In genomic region chr13:110647365-110647737, GRCh38 we compare ENCODE assay signal across 24 cellular contexts.
"Had no signal": no experiment of that assay in that cellular context is flagged by ENCODE, and none has a peak within 500 bp of the region (broad histone marks: within the 10 kb centered on the region; RNA-seq: fewer than 3 reads in every experiment).

No MANE protein-coding gene starts in this region.

- H3K9me3 ChIP-seq: breast epithelium, mucosa of descending colon, ovary, prostate gland, testis, transverse colon had no signal

- ATAC-seq: activated CD4-positive, CD25-positive, alpha-beta regulatory T cell treated with anti-CD3 and anti-CD28 coated beads, Interleukin-2, amount 50 U/mL, for 24 hours; activated naive CD4-positive, alpha-beta T cell treated with anti-CD3 and anti-CD28 coated beads, Interleukin-2, amount 50 U/mL, for 72 hours; left colon; mucosa of descending colon had no signal

- H3K4me3 ChIP-seq: breast epithelium, hepatocyte, mucosa of descending colon, ovary, prostate gland, smooth muscle cell, testis, transverse colon had no signal

- H3K9me3 Mint-ChIP-seq: activated CD4-positive, alpha-beta memory T cell treated with anti-CD3 and anti-CD28 coated beads for 36 hours; activated CD4-positive, alpha-beta T cell treated with anti-CD3 and anti-CD28 coated beads, Interleukin-2, amount 10 ng/mL, durations not matched to agents 24 days and 14 days; activated naive CD4-positive, alpha-beta T cell treated with anti-CD3 and anti-CD28 coated beads, Interleukin-2, amount 50 U/mL, for 72 hours; nephron had no signal

- DNase-seq: activated CD4-positive, alpha-beta memory T cell treated with anti-CD3 and anti-CD28 coated beads for 36 hours; activated CD4-positive, alpha-beta T cell treated with anti-CD3 and anti-CD28 coated beads, Interleukin-2, amount 10 ng/mL, durations not matched to agents 24 days and 14 days; activated naive CD4-positive, alpha-beta T cell; activated T-cell treated with anti-CD3 and anti-CD28 coated beads, Interleukin-2, amount 50 U/mL, for 48 hours; dermis blood vessel endothelial cell; effector CD4-positive, alpha-beta T cell; islet precursor cell; left colon; mucosa of descending colon; ovary; retina; stimulated activated CD4-positive, alpha-beta T cell treated with anti-CD3 and anti-CD28 coated beads, Interleukin-1b, Interleukin-23, amount 100 ng/mL, for 48 hours; stimulated activated CD4-positive, alpha-beta T cell treated with anti-CD3 and anti-CD28 coated beads, Interleukin-4, amount 100 ng/mL, for 4 hours; stimulated activated naive CD4-positive, alpha-beta T cell; testis; transverse colon; WERI-Rb-1 had no signal

- H3K27ac Mint-ChIP-seq: activated CD4-positive, alpha-beta memory T cell treated with anti-CD3 and anti-CD28 coated beads for 36 hours; activated CD4-positive, alpha-beta T cell treated with anti-CD3 and anti-CD28 coated beads, Interleukin-2, amount 10 ng/mL, durations not matched to agents 24 days and 14 days; nephron had no signal

- H3K4me1 Mint-ChIP-seq: activated CD4-positive, alpha-beta T cell treated with anti-CD3 and anti-CD28 coated beads, Interleukin-2, amount 10 ng/mL, durations not matched to agents 24 days and 14 days had no signal

- H3K27me3 ChIP-seq: breast epithelium, hepatocyte, ovary, testis, transverse colon had no signal

- H3K36me3 ChIP-seq: breast epithelium, ovary had no signal

- H3K4me3 Mint-ChIP-seq: activated CD4-positive, alpha-beta memory T cell treated with anti-CD3 and anti-CD28 coated beads for 36 hours; activated CD4-positive, alpha-beta T cell treated with anti-CD3 and anti-CD28 coated beads, Interleukin-2, amount 10 ng/mL, durations not matched to agents 24 days and 14 days; nephron had no signal

- H3K79me2 ChIP-seq: hepatocyte had no signal

- H2AFZ ChIP-seq: hepatocyte had no signal

- H3K4me1 ChIP-seq: breast epithelium had no signal

- H3K4me2 ChIP-seq: hepatocyte, smooth muscle cell had no signal

- H3K27me3 Mint-ChIP-seq: activated CD4-positive, alpha-beta memory T cell treated with anti-CD3 and anti-CD28 coated beads for 36 hours; activated CD4-positive, alpha-beta T cell treated with anti-CD3 and anti-CD28 coated beads, Interleukin-2, amount 10 ng/mL, durations not matched to agents 24 days and 14 days had no signal

- H3K27ac ChIP-seq: breast epithelium, hepatocyte, prostate gland, testis, transverse colon, WERI-Rb-1 had no signal
